ENCODE assay signal across 33 cellular contexts in the genomic region with DNA sequence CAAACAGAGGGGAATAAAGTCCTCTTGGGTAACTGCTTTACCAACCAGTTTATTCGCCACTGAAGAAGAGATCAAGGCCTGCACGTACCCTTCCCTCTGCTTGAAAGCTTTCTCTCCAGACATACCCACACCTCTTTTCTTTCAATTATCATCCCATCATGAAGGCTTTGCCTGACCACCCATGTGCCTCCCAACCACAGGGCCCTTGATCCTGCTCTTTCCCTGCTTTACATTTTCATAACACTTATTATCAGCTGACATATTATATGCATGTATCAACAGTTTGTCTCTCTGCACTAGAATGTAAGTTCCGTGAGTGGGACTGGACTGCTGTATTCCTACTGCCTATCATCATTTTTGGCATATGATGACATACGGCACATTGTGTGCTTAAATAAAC.
"Had no signal": no experiment of that assay in that cellular context is flagged by ENCODE, and none has a peak within 500 bp of the region (broad histone marks: within the 10 kb centered on the region; RNA-seq: fewer than 3 reads in every experiment).

No MANE protein-coding gene starts in this region.

- H3K27me3 Mint-ChIP-seq: activated B cell treated with CpG ODN at 0.5 μM for 24 hours; activated CD4-positive, alpha-beta memory T cell treated with anti-CD3 and anti-CD28 coated beads for 36 hours; activated CD8-positive, alpha-beta T cell treated with anti-CD3 and anti-CD28 coated beads for 36 hours; activated naive CD8-positive, alpha-beta T cell treated with anti-CD3 and anti-CD28 coated beads for 36 hours; activated T-helper 17 cell treated with anti-CD3 and anti-CD28 coated beads, Interleukin-2, amount 50 U/mL, for 72 hours had no signal

- H3K9me3 Mint-ChIP-seq: activated B cell treated with CpG ODN at 0.5 μM for 24 hours; activated CD4-positive, alpha-beta memory T cell treated with anti-CD3 and anti-CD28 coated beads for 36 hours; activated CD4-positive, alpha-beta T cell treated with anti-CD3 and anti-CD28 coated beads, Interleukin-2, amount 10 ng/mL, durations not matched to agents 24 days and 14 days; activated CD8-positive, alpha-beta T cell treated with anti-CD3 and anti-CD28 coated beads for 36 hours; activated naive CD4-positive, alpha-beta T cell treated with anti-CD3 and anti-CD28 coated beads for 36 hours; activated naive CD4-positive, alpha-beta T cell treated with anti-CD3 and anti-CD28 coated beads, Interleukin-2, amount 50 U/mL, for 72 hours; activated naive CD8-positive, alpha-beta T cell treated with anti-CD3 and anti-CD28 coated beads for 36 hours; activated T-cell treated with anti-CD3 and anti-CD28 coated beads, Interleukin-2, amount 50 U/mL, for 4 hours; activated T-cell treated with anti-CD3 and anti-CD28 coated beads, Interleukin-2, amount 50 U/mL, for 72 hours; activated T-helper 1 cell treated with anti-CD3 and anti-CD28 coated beads, Interleukin-12 subunit alpha, Interleukin-12 subunit beta, Interleukin-2, Interleukin-4 antibody, amounts not matched to agents 30 ng/mL and 10 ng/mL and 1 ng/mL, durations not matched to agents 14 hours and 24 hours and 36 hours; activated T-helper 17 cell treated with anti-CD3 and anti-CD28 coated beads, Interleukin-2, amount 50 U/mL, for 72 hours; T-helper 2 cell treated with Interferon-gamma antibody and Interleukin-4, amounts not matched to agents 5 μg/mL and 100 μg/mL, for 36 hours had no signal

- H3K36me3 ChIP-seq: adrenal gland, brain microvascular endothelial cell, breast epithelium had no signal

- H3K27ac Mint-ChIP-seq: activated B cell treated with CpG ODN at 0.5 μM for 24 hours; activated CD4-positive, alpha-beta memory T cell treated with anti-CD3 and anti-CD28 coated beads for 36 hours; activated CD4-positive, alpha-beta T cell treated with anti-CD3 and anti-CD28 coated beads, Interleukin-2, amount 10 ng/mL, durations not matched to agents 24 days and 14 days; activated CD8-positive, alpha-beta T cell treated with anti-CD3 and anti-CD28 coated beads for 36 hours; activated naive CD4-positive, alpha-beta T cell treated with anti-CD3 and anti-CD28 coated beads for 36 hours; activated naive CD4-positive, alpha-beta T cell treated with anti-CD3 and anti-CD28 coated beads, Interleukin-2, amount 50 U/mL, for 72 hours; activated naive CD8-positive, alpha-beta T cell treated with anti-CD3 and anti-CD28 coated beads for 36 hours; activated T-cell treated with anti-CD3 and anti-CD28 coated beads, Interleukin-2, amount 50 U/mL, for 72 hours; activated T-helper 1 cell treated with anti-CD3 and anti-CD28 coated beads, Interleukin-12 subunit alpha, Interleukin-12 subunit beta, Interleukin-2, Interleukin-4 antibody, amounts not matched to agents 30 ng/mL and 10 ng/mL and 1 ng/mL, durations not matched to agents 14 hours and 24 hours and 36 hours; activated T-helper 17 cell treated with anti-CD3 and anti-CD28 coated beads, Interleukin-2, amount 50 U/mL, for 72 hours; T-helper 2 cell treated with Interferon-gamma antibody and Interleukin-4, amounts not matched to agents 5 μg/mL and 100 μg/mL, for 36 hours had no signal

- H3K9me3 ChIP-seq: adrenal gland, body of pancreas, breast epithelium had no signal

- H3K4me3 ChIP-seq: adrenal gland, body of pancreas, breast epithelium had no signal

- H3K36me3 Mint-ChIP-seq: activated CD4-positive, alpha-beta memory T cell treated with anti-CD3 and anti-CD28 coated beads for 36 hours; activated naive CD4-positive, alpha-beta T cell treated with anti-CD3 and anti-CD28 coated beads, Interleukin-2, amount 50 U/mL, for 72 hours; activated naive CD8-positive, alpha-beta T cell treated with anti-CD3 and anti-CD28 coated beads for 36 hours had no signal

- H3K27ac ChIP-seq: adrenal gland, body of pancreas, brain microvascular endothelial cell, breast epithelium, VCaP had no signal

- H3K4me1 ChIP-seq: adrenal gland, body of pancreas, breast epithelium had no signal

- DNase-seq: activated B cell treated with CpG ODN at 0.5 μM for 24 hours; activated CD4-positive, alpha-beta memory T cell treated with anti-CD3 and anti-CD28 coated beads for 36 hours; activated CD4-positive, alpha-beta T cell treated with anti-CD3 and anti-CD28 coated beads for 4 hours; activated CD4-positive, alpha-beta T cell treated with anti-CD3 and anti-CD28 coated beads, Interleukin-2, amount 10 ng/mL, durations not matched to agents 24 days and 14 days; activated CD4-positive, alpha-beta T cell treated with anti-CD3 and anti-CD28 coated beads, Interleukin-2, amount 50 U/mL, for 1 hour; activated CD4-positive, alpha-beta T cell treated with anti-CD3 and anti-CD28 coated beads, Interleukin-2, amount 50 U/mL, for 4 hours; activated CD4-positive, CD25-positive, alpha-beta regulatory T cell treated with anti-CD3 and anti-CD28 coated beads, Interleukin-2, amount 50 U/mL, for 72 hours; activated CD8-positive, alpha-beta memory T cell treated with anti-CD3 and anti-CD28 coated beads, Interleukin-2, amount 50 U/mL, for 4 hours; activated CD8-positive, alpha-beta T cell treated with anti-CD3 and anti-CD28 coated beads for 36 hours; activated effector memory CD4-positive, alpha-beta T cell treated with anti-CD3 and anti-CD28 coated beads, Interleukin-2, amount 50 U/mL, for 16 hours; activated gamma-delta T cell treated with Interleukin-2 at 50 U/mL for 16 hours; activated naive CD4-positive, alpha-beta T cell; activated naive CD4-positive, alpha-beta T cell treated with anti-CD3 and anti-CD28 coated beads for 36 hours; activated naive CD8-positive, alpha-beta T cell treated with anti-CD3 and anti-CD28 coated beads for 36 hours; activated T-cell treated with anti-CD3 and anti-CD28 coated beads for 4 hours; activated T-cell treated with anti-CD3 and anti-CD28 coated beads, Interleukin-2, amount 50 U/mL, for 1 hour; activated T-cell treated with anti-CD3 and anti-CD28 coated beads, Interleukin-2, amount 50 U/mL, for 4 hours; activated T-cell treated with anti-CD3 and anti-CD28 coated beads, Interleukin-2, amount 50 U/mL, for 72 hours; adrenal gland; amniotic stem cell; aorta; body of pancreas; brain microvascular endothelial cell; central memory CD4-positive, alpha-beta T cell; cerebellar nuclear complex; T-helper 2 cell; T-helper 9 cell had no signal

- H3K4me3 Mint-ChIP-seq: activated B cell treated with CpG ODN at 0.5 μM for 24 hours; activated CD4-positive, alpha-beta memory T cell treated with anti-CD3 and anti-CD28 coated beads for 36 hours; activated CD4-positive, alpha-beta T cell treated with anti-CD3 and anti-CD28 coated beads, Interleukin-2, amount 10 ng/mL, durations not matched to agents 24 days and 14 days; activated CD8-positive, alpha-beta T cell treated with anti-CD3 and anti-CD28 coated beads for 36 hours; activated naive CD4-positive, alpha-beta T cell treated with anti-CD3 and anti-CD28 coated beads for 36 hours; activated naive CD8-positive, alpha-beta T cell treated with anti-CD3 and anti-CD28 coated beads for 36 hours; activated T-cell treated with anti-CD3 and anti-CD28 coated beads, Interleukin-2, amount 50 U/mL, for 4 hours; activated T-cell treated with anti-CD3 and anti-CD28 coated beads, Interleukin-2, amount 50 U/mL, for 72 hours; activated T-helper 1 cell treated with anti-CD3 and anti-CD28 coated beads, Interleukin-12 subunit alpha, Interleukin-12 subunit beta, Interleukin-2, Interleukin-4 antibody, amounts not matched to agents 30 ng/mL and 10 ng/mL and 1 ng/mL, durations not matched to agents 14 hours and 24 hours and 36 hours; activated T-helper 17 cell treated with anti-CD3 and anti-CD28 coated beads, Interleukin-2, amount 50 U/mL, for 72 hours; T-helper 2 cell treated with Interferon-gamma antibody and Interleukin-4, amounts not matched to agents 5 μg/mL and 100 μg/mL, for 36 hours had no signal

- ATAC-seq: activated CD8-positive, alpha-beta T cell treated with anti-CD3 and anti-CD28 coated beads for 36 hours; activated naive CD4-positive, alpha-beta T cell treated with anti-CD3 and anti-CD28 coated beads, Interleukin-2, amount 50 U/mL, for 72 hours; activated T-cell treated with anti-CD3 and anti-CD28 coated beads, Interleukin-2, amount 50 U/mL, for 4 hours; activated T-cell treated with anti-CD3 and anti-CD28 coated beads, Interleukin-2, amount 50 U/mL, for 72 hours; activated T-helper 17 cell treated with anti-CD3 and anti-CD28 coated beads, Interleukin-2, amount 50 U/mL, for 72 hours; body of pancreas had no signal

- H3K4me1 Mint-ChIP-seq: activated B cell treated with CpG ODN at 0.5 μM for 24 hours; activated CD4-positive, alpha-beta T cell treated with anti-CD3 and anti-CD28 coated beads, Interleukin-2, amount 10 ng/mL, durations not matched to agents 24 days and 14 days; activated T-helper 17 cell treated with anti-CD3 and anti-CD28 coated beads, Interleukin-2, amount 50 U/mL, for 72 hours had no signal
